Comparison of ENCODE assay signal across 17 cellular contexts in the genomic region with DNA sequence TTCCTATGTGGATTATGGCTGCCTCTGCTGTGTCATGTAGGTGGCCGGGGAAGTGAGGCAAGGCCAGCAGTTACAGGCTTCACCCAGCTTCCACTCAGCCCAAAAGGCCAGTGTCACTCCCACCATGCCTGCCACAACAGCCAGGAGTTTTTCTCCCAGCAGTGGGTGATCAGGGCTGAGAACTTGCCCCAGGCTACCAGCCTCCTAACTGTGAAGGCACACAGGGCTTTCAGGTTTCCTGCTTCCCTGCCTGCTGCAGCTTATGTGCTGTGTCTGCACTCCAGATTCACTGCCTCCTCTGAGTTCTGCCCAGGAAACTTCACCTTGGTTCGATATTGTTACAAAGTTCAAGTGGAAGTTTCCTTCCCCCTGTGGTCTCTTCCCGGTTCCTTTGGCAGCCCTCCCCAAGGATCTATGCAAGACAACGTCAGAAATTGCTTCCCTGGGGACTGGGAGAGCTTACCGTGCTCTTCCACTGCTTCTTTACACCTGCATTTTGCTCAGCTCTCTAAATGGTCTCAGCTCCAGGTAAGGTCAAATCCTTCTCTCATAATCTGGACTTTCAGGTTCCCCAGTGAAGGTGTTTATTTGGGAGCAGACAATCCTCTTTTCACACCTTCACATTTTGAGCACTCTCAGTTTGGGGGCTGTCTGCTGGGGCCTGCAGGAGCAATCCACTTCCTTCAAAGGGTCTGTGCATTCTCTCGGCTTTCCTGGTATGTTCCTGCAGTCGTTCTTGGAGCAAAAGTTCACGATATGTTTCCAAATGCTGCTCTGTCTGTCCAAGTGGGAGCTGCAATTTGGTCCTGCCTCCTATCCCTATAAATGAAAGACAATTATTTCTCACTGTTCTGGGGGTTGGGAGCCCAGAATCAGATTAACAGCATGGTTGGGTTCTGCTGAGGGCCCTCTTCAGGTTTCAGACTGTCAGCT.
DNase-seq lines count a peak whose midpoint lies in the region; TF ChIP-seq lines count a peak whose summit lies in the region.
"Had no signal": no experiment of that assay in that cellular context is flagged by ENCODE, and none has a peak within 500 bp of the region (broad histone marks: within the 10 kb centered on the region; RNA-seq: fewer than 3 reads in every experiment).

No MANE protein-coding gene starts in this region.

- H3K9ac ChIP-seq in endodermal cell (ENCODE audit: extremely low read depth, low read length, poor library complexity, severe bottlenecking): peak overlapping the region; percentile 49

- H3K4me3 ChIP-seq in endodermal cell (ENCODE audit: low read length) (peak overlapping the region; percentile 19), spleen (peak overlapping the region in 4 of 8 donors; percentile 18 to 22 (median 20))
- H3K4me3 ChIP-seq: SK-N-MC had no signal

- DNase-seq in NCI-H146 (lab: John Stamatoyannopoulos, UW): peak; percentile 17
- no peak for DNase-seq in NCI-H146 treated with DMSO at 0.1 percent for 48 hours (lab: John Stamatoyannopoulos, UW; ENCODE audit: unreplicated experiment)
- DNase-seq in NCI-H2171 (lab: John Stamatoyannopoulos, UW): peak; percentile 32
- DNase-seq in endodermal cell: peak; percentile 73
- DNase-seq in spleen: peak; percentile 61
- DNase-seq in NCI-H1436 (lab: John Stamatoyannopoulos, UW): no peak
- no peak for DNase-seq in NCI-H526 treated with DMSO at 0.1 percent for 48 hours (lab: John Stamatoyannopoulos, UW)
- no peak for DNase-seq in T1000 (lab: John Stamatoyannopoulos, UW)
- DNase-seq: CD8-positive, alpha-beta T cell; GF-D8; NCI-H1930; NCI-H226; NCI-H774; T-helper 1 cell had no signal

- TF ChIP-seq CTCF in endodermal cell (conservative IDR thresholded peaks at IDR 0.05) (no peak), spleen (IDR thresholded peaks at IDR 0.05 in 8 of 11, conservative IDR thresholded peaks at IDR 0.05 in 3 of 11) (no peak)

- peak overlapping the region; percentile 94 for H3K27ac Mint-ChIP-seq in endodermal cell
- H3K27ac Mint-ChIP-seq: B cell; CD8-positive, alpha-beta T cell had no signal

- peak overlapping the region; percentile 31 for H3K4me3 Mint-ChIP-seq in endodermal cell
- H3K4me3 Mint-ChIP-seq: B cell; CD8-positive, alpha-beta T cell had no signal

- 62 to 72% methylated on average over 4 to 8 of the region's 8 CpGs for WGBS in endodermal cell (ENCODE audit: insufficient coverage in 1 of 2, insufficient read length in 1 of 2), 2 experiments
- WGBS in spleen, 5 donors: 27 to 42% (median 39%) methylated on average over 8 of the region's 8 CpGs

- H3K27me3 ChIP-seq in endodermal cell (ENCODE audit: control insufficient read depth, insufficient read depth, low read length, poor library complexity, severe bottlenecking): no peaks in the 10 kb centered on the region
- H3K27me3 ChIP-seq in spleen (replicated peaks in 1 of 7): no peaks in the 10 kb centered on the region

- intact Hi-C loops in spleen (cut with DNase I; ENCODE audit: low total_unique reads): no loop called here

- H3K27ac ChIP-seq in endodermal cell (ENCODE audit: low read depth, low read length) (no peak overlapping the region), spleen (peak overlapping the region in 4 of 8 donors; percentile 15 to 66 (median 49))
- H3K27ac ChIP-seq: 22Rv1, SK-N-MC had no signal

- H3K9me3 ChIP-seq in endodermal cell (ENCODE audit: control insufficient read depth, low read length) (no peaks in the 10 kb centered on the region), spleen (peaks cover 0 to 15% (median 0%) of the 10 kb centered on the region in 8 donors)

- no peaks in the 10 kb centered on the region for H3K36me3 Mint-ChIP-seq in endodermal cell (ENCODE audit: low read depth)
- H3K36me3 Mint-ChIP-seq: CD8-positive, alpha-beta T cell had no signal

- peaks cover 44% of the 10 kb centered on the region for H3K4me1 Mint-ChIP-seq in endodermal cell
- H3K4me1 Mint-ChIP-seq: B cell had no signal

- H3K36me3 ChIP-seq in endodermal cell (ENCODE audit: control insufficient read depth, insufficient read depth, low read length) (no peaks in the 10 kb centered on the region), spleen (no peaks in the 10 kb centered on the region)

- no peaks in the 10 kb centered on the region for H3K27me3 Mint-ChIP-seq in endodermal cell (ENCODE audit: insufficient read depth)
- H3K27me3 Mint-ChIP-seq: B cell had no signal

- peaks cover 17% of the 10 kb centered on the region for H3K4me1 ChIP-seq in endodermal cell (ENCODE audit: control insufficient read depth, insufficient read depth, low read length)
- H3K4me1 ChIP-seq in spleen: peaks cover 0 to 3% (median 0%) of the 10 kb centered on the region in 6 donors

- no peak for TF ChIP-seq POLR2A in spleen (IDR thresholded peaks at IDR 0.05)

- peaks cover under 1% of the 10 kb centered on the region for H3K9me3 Mint-ChIP-seq in endodermal cell

Comparison
In these comparisons a context has a peak if more than half of its experiments do, and no peak if none do; other contexts are left out.
1. DNase-seq: peak in NCI-H146 (single experiment), NCI-H2171 (single experiment), endodermal cell (single experiment) and spleen (single experiment); none in NCI-H146 treated with DMSO at 0.1 percent for 48 hours (single experiment), NCI-H1436 (single experiment), NCI-H526 treated with DMSO at 0.1 percent for 48 hours (single experiment) and T1000 (single experiment).